8 cellular contexts compared by ENCODE assay signal in genomic region chr15:101138913-101139880, GRCh38.
DNase-seq lines count a peak whose midpoint lies in the region; ATAC-seq, FAIRE-seq and TF ChIP-seq lines count a peak whose summit lies in the region.

No MANE protein-coding gene starts in this region.

- H3K27me3 Mint-ChIP-seq in activated CD8-positive, alpha-beta memory T cell treated with anti-CD3 and anti-CD28 coated beads, Interleukin-2, amount 10 ng/mL, durations not matched to agents 7 days and 5 days, result no peaks in the 10 kb centered on the region

- 74 to 84% (median 82%) methylated on average over 22 of the region's 22 CpGs for WGBS in spleen, 5 donors

- peak overlapping the region in 4 of 8 donors; percentile 72 to 82 (median 72) for H3K27ac ChIP-seq in spleen

- peaks cover 44% of the 10 kb centered on the region for H3K4me1 Mint-ChIP-seq in activated CD8-positive, alpha-beta memory T cell treated with anti-CD3 and anti-CD28 coated beads, Interleukin-2, amount 10 ng/mL, durations not matched to agents 7 days and 5 days

- TF ChIP-seq CTCF in spleen (IDR thresholded peaks at IDR 0.05 in 8 of 11, conservative IDR thresholded peaks at IDR 0.05 in 3 of 11) (no peak), foreskin fibroblast (IDR thresholded peaks at IDR 0.05; ENCODE audit: low read depth, low read length) (no peak)

- H3K4me3 Mint-ChIP-seq in activated CD8-positive, alpha-beta memory T cell treated with anti-CD3 and anti-CD28 coated beads, Interleukin-2, amount 10 ng/mL, durations not matched to agents 7 days and 5 days, result no peak overlapping the region

- H3K36me3 ChIP-seq in spleen, result no peaks in the 10 kb centered on the region

- no peak for FAIRE-seq in RCC 7860 (lab: Jason Lieb, UNC)

- H3K27ac Mint-ChIP-seq in activated CD8-positive, alpha-beta memory T cell treated with anti-CD3 and anti-CD28 coated beads, Interleukin-2, amount 10 ng/mL, durations not matched to agents 7 days and 5 days, result no peak overlapping the region

- peaks cover 4% of the 10 kb centered on the region for H3K9me3 Mint-ChIP-seq in activated CD8-positive, alpha-beta memory T cell treated with anti-CD3 and anti-CD28 coated beads, Interleukin-2, amount 10 ng/mL, durations not matched to agents 7 days and 5 days (ENCODE audit: low read depth)

- intact Hi-C loops in spleen (cut with DNase I; ENCODE audit: low total_unique reads) (no loop called here), left cardiac atrium (cut with DNase I) (no loop called here)

- H3K36me3 Mint-ChIP-seq in activated CD8-positive, alpha-beta memory T cell treated with anti-CD3 and anti-CD28 coated beads, Interleukin-2, amount 10 ng/mL, durations not matched to agents 7 days and 5 days, result peaks cover 8% of the 10 kb centered on the region

- no peak for TF ChIP-seq POLR2A in spleen (IDR thresholded peaks at IDR 0.05)

- H3K27me3 ChIP-seq in spleen (replicated peaks in 1 of 7), result no peaks in the 10 kb centered on the region

- peaks cover 0 to 8% (median 0%) of the 10 kb centered on the region in 8 donors for H3K9me3 ChIP-seq in spleen

- CTCF ChIA-PET in activated CD8-positive, alpha-beta memory T cell treated with anti-CD3 and anti-CD28 coated beads, Interleukin-2, amount 10 ng/mL, durations not matched to agents 7 days and 5 days (lab: Charles Lee), result interaction anchor here (0.7 to 1.4 kb wide), 3 partner anchors 10 to 51 kb away, joined by 3 to 4 read pairs (median 3); no protein-coding TSS in a partner anchor

- H3K4me3 ChIP-seq in spleen, result no peak overlapping the region
- no peak overlapping the region for H3K4me3 ChIP-seq in foreskin fibroblast (ENCODE audit: low read depth in 1 of 2, low read length in 2 of 2)

- peaks cover 13 to 57% (median 43%) of the 10 kb centered on the region in 6 donors for H3K4me1 ChIP-seq in spleen

- peak; percentile 33 for DNase-seq in RCC 7860 (ENCODE audit: low spot score)
- DNase-seq in spleen, result peak; percentile 54
- no peak for DNase-seq in activated CD4-positive, alpha-beta T cell treated with anti-CD3 and anti-CD28 coated beads, Interleukin-2, amount 50 U/mL, for 1 hour
- DNase-seq in activated CD8-positive, alpha-beta memory T cell treated with anti-CD3 and anti-CD28 coated beads, Interleukin-2, amount 10 ng/mL, durations not matched to agents 7 days and 5 days, result no peak
- DNase-seq in foreskin fibroblast, result no peak
- no peak for DNase-seq in left cardiac atrium

- ATAC-seq in GM19372 (IDR thresholded peaks at IDR 0.05; ENCODE audit: low read depth, unreplicated experiment), result peak; percentile 78
- ATAC-seq in HG03045 (IDR thresholded peaks at IDR 0.05; ENCODE audit: unreplicated experiment), result peak; percentile 70
- ATAC-seq in activated CD8-positive, alpha-beta memory T cell treated with anti-CD3 and anti-CD28 coated beads, Interleukin-2, amount 10 ng/mL, durations not matched to agents 7 days and 5 days, result no peak
- ATAC-seq in left cardiac atrium, result no peak

Comparison
In these comparisons a context has a peak if more than half of its experiments do, and no peak if none do; other contexts are left out.
1. ATAC-seq: peak in GM19372 (single experiment) and HG03045 (single experiment); none in activated CD8-positive, alpha-beta memory T cell treated with anti-CD3 and anti-CD28 coated beads, Interleukin-2, amount 10 ng/mL, durations not matched to agents 7 days and 5 days (single experiment) and left cardiac atrium (0 of 2).
2. DNase-seq: peak in RCC 7860 (single experiment) and spleen (single experiment); none in activated CD4-positive, alpha-beta T cell treated with anti-CD3 and anti-CD28 coated beads, Interleukin-2, amount 50 U/mL, for 1 hour (single experiment), activated CD8-positive, alpha-beta memory T cell treated with anti-CD3 and anti-CD28 coated beads, Interleukin-2, amount 10 ng/mL, durations not matched to agents 7 days and 5 days (single experiment), foreskin fibroblast (0 of 2) and left cardiac atrium (single experiment).